In genomic region chrX:72294497-72294896, GRCh38 we compare ENCODE assay signal across 30 cellular contexts. TPM values are rescaled to one million over a fixed set of nuclear protein-coding genes. Genes with fewer than 3 reads are reported as not detected.
DNase-seq lines count a peak whose midpoint lies in the region; ATAC-seq, FAIRE-seq and TF ChIP-seq lines count a peak whose summit lies in the region.
"Had no signal": no experiment of that assay in that cellular context is flagged by ENCODE, and none has a peak within 500 bp of the region (broad histone marks: within the 10 kb centered on the region; RNA-seq: fewer than 3 reads in every experiment).

No MANE protein-coding gene starts in this region.

- no peak overlapping the region for H4K91ac ChIP-seq in H9 (ENCODE audit: insufficient read length, low read depth, low read length)

- no peak overlapping the region for H2BK15ac ChIP-seq in H9 (ENCODE audit: low read depth, low read length)

- H3K36me3 ChIP-seq in RWPE2 (ENCODE audit: low read depth), result no peaks in the 10 kb centered on the region
- H3K36me3 ChIP-seq: adrenal gland, BE2C, gastroesophageal sphincter, thoracic aorta had no signal

- H2AK5ac ChIP-seq in H9 (ENCODE audit: insufficient read length, low read length), result no peak overlapping the region

- H4K8ac ChIP-seq in H9 (replicated peaks; ENCODE audit: insufficient read length, low read depth, low read length), result no peak overlapping the region

- no peak overlapping the region for H2BK120ac ChIP-seq in H9 (ENCODE audit: low read depth, low read length, poor library complexity, severe bottlenecking)

- H3K9ac ChIP-seq in H9 (ENCODE audit: extremely low read depth, insufficient read length, low read length), result no peak overlapping the region
- H3K9ac ChIP-seq: GM23248 had no signal

- H3K79me1 ChIP-seq in H9 (ENCODE audit: insufficient read depth, low read depth, low read length, poor library complexity, severe bottlenecking), result no peaks in the 10 kb centered on the region

- H3K27ac ChIP-seq in H9 (ENCODE audit: insufficient read length, low read depth, low read length), result no peak overlapping the region
- no peak overlapping the region for H3K27ac ChIP-seq in RWPE2 (ENCODE audit: poor library complexity, severe bottlenecking)
- H3K27ac ChIP-seq: adrenal gland, gastroesophageal sphincter, GM23248, thoracic aorta had no signal

- no peak for DNase-seq in H9
- no peak for DNase-seq in RWPE2 (ENCODE audit: low spot score)
- no peak for DNase-seq in glutamatergic neuron
- DNase-seq in activated T-cell treated with anti-CD3 and anti-CD28 coated beads for 4 hours, result no peak
- DNase-seq in inferior parietal cortex (ENCODE audit: extremely low spot score), result no peak
- no peak for DNase-seq in Calu3
- DNase-seq: activated CD8-positive, alpha-beta memory T cell treated with anti-CD3 and anti-CD28 coated beads, Interleukin-2, amount 50 U/mL, for 48 hours; activated CD8-positive, alpha-beta T cell treated with anti-CD3 and anti-CD28 coated beads for 36 hours; activated naive CD4-positive, alpha-beta T cell treated with anti-CD3 and anti-CD28 coated beads for 36 hours; adrenal gland; BE2C; DMS79; GF-D8; GM23248; hypothalamus; NCI-H1417; NCI-H2029 treated with DMSO at 0.1 percent for 48 hours; NCI-H2227 treated with DMSO at 0.1 percent for 48 hours; NCI-H526; NK-92 treated with Interleukin-12 subunit alpha and Interleukin-12 subunit beta, amount 100 ng/mL, for 24 hours; right cardiac atrium; SHP77; stimulated activated CD8-positive, alpha-beta memory T cell treated with anti-CD3 and anti-CD28 coated beads, Interleukin-4, amount 100 ng/mL, for 48 hours had no signal

- no peak overlapping the region for H3K56ac ChIP-seq in H9 (ENCODE audit: insufficient read length, low read depth, low read length)

- no peak overlapping the region for H3K23ac ChIP-seq in H9 (ENCODE audit: insufficient read length, low read depth, low read length)

- H3K14ac ChIP-seq in H9 (ENCODE audit: insufficient read depth, low read length), result no peak overlapping the region

- H3K18ac ChIP-seq in H9 (ENCODE audit: insufficient read length, low read depth, low read length), result no peak overlapping the region

- no peaks in the 10 kb centered on the region for H3K4me1 Mint-ChIP-seq in H9
- no peaks in the 10 kb centered on the region for H3K4me1 Mint-ChIP-seq in glutamatergic neuron (ENCODE audit: low read depth, unreplicated experiment)
- H3K4me1 Mint-ChIP-seq in Calu3 (ENCODE audit: low read depth, unreplicated experiment), result no peaks in the 10 kb centered on the region
- H3K4me1 Mint-ChIP-seq: brain had no signal

- no peak overlapping the region for H3K27ac Mint-ChIP-seq in H9
- H3K27ac Mint-ChIP-seq in glutamatergic neuron (ENCODE audit: unreplicated experiment), result no peak overlapping the region
- H3K27ac Mint-ChIP-seq in Calu3 (ENCODE audit: unreplicated experiment), result no peak overlapping the region
- H3K27ac Mint-ChIP-seq: activated CD8-positive, alpha-beta T cell treated with anti-CD3 and anti-CD28 coated beads for 36 hours; activated naive CD4-positive, alpha-beta T cell treated with anti-CD3 and anti-CD28 coated beads for 36 hours; brain; stimulated activated naive CD8-positive, alpha-beta T cell treated with anti-CD3 and anti-CD28 coated beads, Interleukin-15, Interleukin-2, amounts not matched to agents 100 ng/mL and 50 ng/mL, for 24 hours had no signal

- no TSS peak for BruUV-seq in Calu3 (replicated peaks; lab: Mats Ljungman, UMichigan)

- H4K20me1 ChIP-seq in H9 (ENCODE audit: control insufficient read depth, insufficient read depth, insufficient read length), result no peaks in the 10 kb centered on the region

- no peaks in the 10 kb centered on the region for H3K27me3 ChIP-seq in H9 (ENCODE audit: insufficient read depth, low read length)
- H3K27me3 ChIP-seq in RWPE2 (ENCODE audit: insufficient read depth, poor library complexity, severe bottlenecking), result no peaks in the 10 kb centered on the region
- H3K27me3 ChIP-seq: BE2C, gastroesophageal sphincter had no signal

- H2BK5ac ChIP-seq in H9 (ENCODE audit: insufficient read length, low read length), result no peak overlapping the region

- peaks cover 0 to 3% (median 2%) of the 10 kb centered on the region in 3 experiments; a peak in 1 of 7 replicates for H3K36me3 Mint-ChIP-seq in H9 (ENCODE audit: insufficient read depth in 1 of 3, low read depth in 3 of 3)
- H3K36me3 Mint-ChIP-seq in glutamatergic neuron (ENCODE audit: unreplicated experiment), result no peaks in the 10 kb centered on the region
- no peaks in the 10 kb centered on the region for H3K36me3 Mint-ChIP-seq in Calu3 (ENCODE audit: insufficient read depth, unreplicated experiment)
- H3K36me3 Mint-ChIP-seq: brain had no signal

- H3K4me2 ChIP-seq in H9 (ENCODE audit: insufficient read depth, insufficient read length, low read length), result no peak overlapping the region

- H3K4me3 Mint-ChIP-seq in H9 (no peak overlapping the region), glutamatergic neuron (ENCODE audit: unreplicated experiment) (no peak overlapping the region), Calu3 (ENCODE audit: low read depth, unreplicated experiment) (no peak overlapping the region)
- H3K4me3 Mint-ChIP-seq: activated CD8-positive, alpha-beta T cell treated with anti-CD3 and anti-CD28 coated beads for 36 hours; activated naive CD4-positive, alpha-beta T cell treated with anti-CD3 and anti-CD28 coated beads for 36 hours; brain; stimulated activated naive CD8-positive, alpha-beta T cell treated with anti-CD3 and anti-CD28 coated beads, Interleukin-15, Interleukin-2, amounts not matched to agents 100 ng/mL and 50 ng/mL, for 24 hours had no signal

- H3K27me3 Mint-ChIP-seq in H9 (ENCODE audit: low read depth), result peaks cover 23% of the 10 kb centered on the region
- no peaks in the 10 kb centered on the region for H3K27me3 Mint-ChIP-seq in glutamatergic neuron (ENCODE audit: unreplicated experiment)
- peaks cover 54% of the 10 kb centered on the region for H3K27me3 Mint-ChIP-seq in Calu3 (ENCODE audit: unreplicated experiment)

- no peak overlapping the region for H4K5ac ChIP-seq in H9 (ENCODE audit: insufficient read length, low read depth, low read length)

- H3T11ph ChIP-seq in H9 (ENCODE audit: low read length), result no peak overlapping the region

- H2BK20ac ChIP-seq in H9 (ENCODE audit: low read depth, low read length, poor library complexity, severe bottlenecking), result no peak overlapping the region

- intact Hi-C loops in Calu3 (cut with micrococcal nuclease; ENCODE audit: unreplicated experiment), result no loop called here

- peak; percentile 22; the same call in 1 of the 3 replicates for TF ChIP-seq CTCF in H9 (conservative IDR thresholded peaks at IDR 0.05)
- peak; percentile 18 for TF ChIP-seq CTCF in RWPE2 (IDR thresholded peaks at IDR 0.05; ENCODE audit: poor library complexity, severe bottlenecking)
- TF ChIP-seq CTCF in glutamatergic neuron (IDR thresholded peaks at IDR 0.05; ENCODE audit: partially characterized antibody, unreplicated experiment), result peak; percentile 47
- TF ChIP-seq CTCF in Calu3 (IDR thresholded peaks at IDR 0.05; ENCODE audit: unreplicated experiment), result no peak

- no peaks in the 10 kb centered on the region for H3K79me2 ChIP-seq in H9 (ENCODE audit: insufficient read depth, low read length)

- no peaks in the 10 kb centered on the region for H3K23me2 ChIP-seq in H9 (ENCODE audit: insufficient read length, low read depth, low read length, poor library complexity, severe bottlenecking)

- H2AFZ ChIP-seq in H9 (ENCODE audit: low read length), result no peak overlapping the region
- H2AFZ ChIP-seq: GM23248 had no signal

- peaks cover 9% of the 10 kb centered on the region for H3K9me3 ChIP-seq in H9 (ENCODE audit: control insufficient read depth, low read depth, low read length)
- no peaks in the 10 kb centered on the region for H3K9me3 ChIP-seq in RWPE2 (ENCODE audit: severe bottlenecking)
- H3K9me3 ChIP-seq: adrenal gland, BE2C, gastroesophageal sphincter, thoracic aorta had no signal

- no peak overlapping the region for H2BK12ac ChIP-seq in H9 (ENCODE audit: insufficient read length, low read depth, low read length)

- WGBS in H9 (ENCODE audit: extremely low coverage, insufficient read length, low lambda C conversion rate), result no CpG with 5 or more reads among the region's 1 CpG

- peaks cover 62 to 83% of the 10 kb centered on the region in 2 experiments for H3K9me3 Mint-ChIP-seq in H9
- H3K9me3 Mint-ChIP-seq in glutamatergic neuron (ENCODE audit: unreplicated experiment), result peaks cover 2% of the 10 kb centered on the region
- no peaks in the 10 kb centered on the region for H3K9me3 Mint-ChIP-seq in Calu3 (ENCODE audit: low read depth, unreplicated experiment)
- H3K9me3 Mint-ChIP-seq: activated CD8-positive, alpha-beta T cell treated with anti-CD3 and anti-CD28 coated beads for 36 hours; activated naive CD4-positive, alpha-beta T cell treated with anti-CD3 and anti-CD28 coated beads for 36 hours; stimulated activated naive CD8-positive, alpha-beta T cell treated with anti-CD3 and anti-CD28 coated beads, Interleukin-15, Interleukin-2, amounts not matched to agents 100 ng/mL and 50 ng/mL, for 24 hours had no signal

- ATAC-seq in RWPE2 (ENCODE audit: low read depth) (no peak), HG02571 (IDR thresholded peaks at IDR 0.05; ENCODE audit: unreplicated experiment) (no peak)
- ATAC-seq: activated CD8-positive, alpha-beta T cell treated with anti-CD3 and anti-CD28 coated beads for 36 hours; gastroesophageal sphincter; right cardiac atrium had no signal

- FAIRE-seq in A204.1 (lab: Jason Lieb, UNC), result peak; percentile 65
- FAIRE-seq: urothelium cell line had no signal

- H3K4me3 ChIP-seq in RWPE2 (ENCODE audit: severe bottlenecking), result no peak overlapping the region
- H3K4me3 ChIP-seq: adrenal gland, gastroesophageal sphincter, GM23248, thoracic aorta had no signal

- CTCF ChIA-PET in Calu3 (lab: Charles Lee), result interaction anchor here (0.7 kb wide), 1 partner anchor 25 kb away, joined by 8 read pairs; no protein-coding TSS in a partner anchor

- no peak overlapping the region for H3K4ac ChIP-seq in H9 (ENCODE audit: low read depth, low read length)

- no peaks in the 10 kb centered on the region for H3K4me1 ChIP-seq in H9 (ENCODE audit: insufficient read depth, low read length)
- H3K4me1 ChIP-seq in RWPE2 (ENCODE audit: insufficient read depth, poor library complexity, severe bottlenecking), result no peaks in the 10 kb centered on the region
- H3K4me1 ChIP-seq: adrenal gland, BE2C, gastroesophageal sphincter had no signal

RNA-seq across cellular contexts. Expression of gene CITED1, which starts 11.2 kb away (rescaled TPM):
- 1.1 and 1.8 TPM in 2 replicates for total RNA-seq in H9 (2021)
- 42.7 TPM for total RNA-seq in glutamatergic neuron (ENCODE audit: unreplicated experiment)
- total RNA-seq in Calu3 (2022), result 0.78 TPM in 1 of 2 replicates, not detected in the other
- total RNA-seq: activated CD8-positive, alpha-beta T cell treated with anti-CD3 and anti-CD28 coated beads for 36 hours; activated naive CD4-positive, alpha-beta T cell treated with anti-CD3 and anti-CD28 coated beads for 36 hours; GM23248 had no signal

RNA-seq across cellular contexts. Expression of gene RPS4X, which starts 17.4 kb away (rescaled TPM):
- 1,588 and 1,597 TPM in 2 replicates for total RNA-seq in H9 (2021)
- total RNA-seq in glutamatergic neuron (ENCODE audit: unreplicated experiment), result 502 TPM
- 621 and 665 TPM in 2 replicates for total RNA-seq in Calu3 (2022)

RNA-seq across cellular contexts. Expression of gene ERCC6L, which starts 55.7 kb away (rescaled TPM):
- 18.1 and 19.7 TPM in 2 replicates for total RNA-seq in H9 (2021)
- 1.2 TPM for total RNA-seq in glutamatergic neuron (ENCODE audit: unreplicated experiment)
- total RNA-seq in Calu3 (2022), result 11.0 and 11.3 TPM in 2 replicates

Comparison
In these comparisons a context has a peak if more than half of its experiments do, and no peak if none do; other contexts are left out.
1. RNA of gene CITED1, which starts 11.2 kb away (total RNA-seq): 42.7 TPM in glutamatergic neuron (single experiment); 1.1 to 1.8 TPM in H9 and 0.78 TPM in Calu3; every median in the first group is over 10 times any median in the second.